In genomic region chr6:31971993-31972708, GRCh38 we compare ENCODE assay signal across 1 cellular context.
TF ChIP-seq lines count a peak whose summit lies in the region.

Gene DXO, minus strand, starts transcription at chr6:31972138. Its CDS starts 463 bp downstream, at chr6:31971675.

TF ChIP-seq in HepG2, 621 proteins besides CTCF, POLR2A, EP300 and RAD21 (continued from another document and continues in another):
- no peak; the same call in 1 of the 2 replicates for TF ChIP-seq BORCS8-MEF2B (CRISPR knock-in tag; IDR thresholded peaks at IDR 0.05)
- TF ChIP-seq DZIP1 (CRISPR knock-in tag; IDR thresholded peaks at IDR 0.05): peak; percentile 86
- peak; percentile 93 for TF ChIP-seq ZBTB2 (CRISPR knock-in tag; IDR thresholded peaks at IDR 0.05; ENCODE audit: low read depth)
- TF ChIP-seq ZNF382 (CRISPR knock-in tag; IDR thresholded peaks at IDR 0.05; ENCODE audit: borderline replicate concordance): no peak
- no peak for TF ChIP-seq IKZF1 (IDR thresholded peaks at IDR 0.05)
- TF ChIP-seq TCF7L2 (IDR thresholded peaks at IDR 0.05; ENCODE audit: low read depth, low read length): no peak
- TF ChIP-seq ZNF512 (CRISPR knock-in tag; IDR thresholded peaks at IDR 0.05): no peak
- peak; percentile 52; the same call in 1 of the 2 replicates for TF ChIP-seq AHDC1 (CRISPR knock-in tag; IDR thresholded peaks at IDR 0.05; ENCODE audit: borderline replicate concordance)
- TF ChIP-seq SKIL (CRISPR knock-in tag; IDR thresholded peaks at IDR 0.05; ENCODE audit: borderline replicate concordance): peak; percentile 74; the same call in 1 of the 2 replicates
- 0 out of 2 replicates have a peak, but pooled peaks have one; percentile 13 for TF ChIP-seq ETV6 (CRISPR knock-in tag; conservative IDR thresholded peaks at IDR 0.05)
- peak; percentile 95 for TF ChIP-seq TBX2 (CRISPR knock-in tag; IDR thresholded peaks at IDR 0.05; ENCODE audit: borderline replicate concordance)
- TF ChIP-seq IRX3 (CRISPR knock-in tag; IDR thresholded peaks at IDR 0.05; ENCODE audit: borderline replicate concordance, low read depth): peak; percentile 26; the same call in 1 of the 2 replicates
- TF ChIP-seq FOXC1 (CRISPR knock-in tag; IDR thresholded peaks at IDR 0.05; ENCODE audit: borderline replicate concordance): peak; percentile 8
- TF ChIP-seq ZMYM3 (CRISPR knock-in tag; IDR thresholded peaks at IDR 0.05): no peak; the same call in 1 of the 2 replicates
- no peak for TF ChIP-seq ADNP (CRISPR knock-in tag; IDR thresholded peaks at IDR 0.05)
- no peak for TF ChIP-seq ARNT (IDR thresholded peaks at IDR 0.05)
- TF ChIP-seq ZFP62 (CRISPR knock-in tag; IDR thresholded peaks at IDR 0.05): 0 out of 2 replicates have a peak, but pooled peaks have one; percentile 88
- TF ChIP-seq FOXK1 (CRISPR knock-in tag; IDR thresholded peaks at IDR 0.05; ENCODE audit: borderline replicate concordance, low read depth): peak; percentile 97; the same call in 1 of the 2 replicates
- TF ChIP-seq ZNF777 (CRISPR knock-in tag; IDR thresholded peaks at IDR 0.05): peak; percentile 23
- peak; percentile 74; the same call in 1 of the 2 replicates for TF ChIP-seq ZNF616 (CRISPR knock-in tag; IDR thresholded peaks at IDR 0.05; ENCODE audit: low read depth)
- peak; percentile 84; the same call in 1 of the 2 replicates for TF ChIP-seq JUN (CRISPR knock-in tag; IDR thresholded peaks at IDR 0.05)
- no peak for TF ChIP-seq GTF2F1 (IDR thresholded peaks at IDR 0.05; ENCODE audit: low read length)
- peak; percentile 87 for TF ChIP-seq RBFOX2 (IDR thresholded peaks at IDR 0.05; ENCODE audit: low read depth, low read length)
- 0 out of 2 replicates have a peak, but pooled peaks have one; percentile 24 for TF ChIP-seq ZNF280B (CRISPR knock-in tag; IDR thresholded peaks at IDR 0.05; ENCODE audit: borderline replicate concordance)
- peak; percentile 77; the same call in 1 of the 2 replicates for TF ChIP-seq NKX3-1 (CRISPR knock-in tag; IDR thresholded peaks at IDR 0.05)
- peak; percentile 82 for TF ChIP-seq CCDC6 (CRISPR knock-in tag; IDR thresholded peaks at IDR 0.05)
- peak; percentile 34; the same call in 1 of the 2 replicates for TF ChIP-seq ZNF34 (CRISPR knock-in tag; IDR thresholded peaks at IDR 0.05; ENCODE audit: borderline replicate concordance)
- peak; percentile 87; the same call in 1 of the 2 replicates for TF ChIP-seq KDM1A (CRISPR knock-in tag; IDR thresholded peaks at IDR 0.05)
- TF ChIP-seq IKZF5 (CRISPR knock-in tag; IDR thresholded peaks at IDR 0.05): peak; percentile 80
- peak; percentile 46; the same call in 1 of the 2 replicates for TF ChIP-seq SMYD3 (CRISPR knock-in tag; IDR thresholded peaks at IDR 0.05)
- peak; percentile 76 for TF ChIP-seq SNAPC4 (CRISPR knock-in tag; IDR thresholded peaks at IDR 0.05)
